ENCODE assay signal across 28 cellular contexts in the genomic region with DNA sequence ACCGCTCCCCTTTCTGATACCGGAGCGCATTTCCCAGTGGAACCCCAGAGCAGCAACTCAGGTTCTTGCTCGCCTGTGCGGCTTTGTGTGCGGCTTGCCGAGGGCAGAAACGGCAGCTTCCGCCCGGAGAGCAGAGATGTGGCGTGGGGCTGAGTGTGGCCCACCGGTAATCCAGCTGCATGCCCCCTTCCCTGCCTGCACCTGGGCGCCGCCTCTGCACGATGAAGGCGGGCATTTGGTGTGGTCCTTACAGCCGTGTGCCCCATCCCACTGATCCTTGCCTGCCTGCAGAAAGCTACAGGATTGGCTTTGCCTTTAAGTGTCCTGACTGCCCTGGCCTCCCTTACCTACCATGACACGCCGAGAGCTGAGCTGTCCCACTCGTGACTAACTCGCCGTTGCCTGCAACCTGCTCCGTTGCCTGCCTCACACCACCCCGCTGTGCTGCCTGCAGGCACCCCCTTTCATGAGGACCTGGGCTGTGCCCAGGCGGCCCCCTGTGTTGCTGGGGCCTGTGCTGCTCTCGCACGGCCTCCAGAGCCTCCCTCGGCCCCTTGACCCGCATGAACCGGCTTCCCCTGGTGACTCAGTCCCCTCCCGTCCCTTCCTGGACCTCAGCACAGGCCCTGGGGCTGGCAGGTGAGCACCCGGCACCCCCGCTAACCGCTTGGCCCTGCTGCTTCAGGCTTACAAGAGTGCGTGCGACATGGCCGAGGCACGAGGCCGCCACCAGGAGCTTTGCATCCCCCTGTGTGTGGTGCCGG.
"Had no signal": no experiment of that assay in that cellular context is flagged by ENCODE, and none has a peak within 500 bp of the region (broad histone marks: within the 10 kb centered on the region; RNA-seq: fewer than 3 reads in every experiment).

No MANE protein-coding gene starts in this region.

- H3K27ac Mint-ChIP-seq: activated CD8-positive, alpha-beta T cell treated with anti-CD3 and anti-CD28 coated beads for 36 hours; activated naive CD4-positive, alpha-beta T cell treated with anti-CD3 and anti-CD28 coated beads, Interleukin-2, amount 10 ng/mL, durations not matched to agents 7 days and 5 days; activated T-cell treated with anti-CD3 and anti-CD28 coated beads, Interleukin-2, amount 50 U/mL, for 72 hours; natural killer cell treated with Interleukin-12 subunit alpha and Interleukin-12 subunit beta and Interleukin-15 and Interleukin-18, amount 100 ng/mL, for 72 hours had no signal

- H3K36me3 ChIP-seq: breast epithelium had no signal

- H3K4me1 Mint-ChIP-seq: activated naive CD4-positive, alpha-beta T cell treated with anti-CD3 and anti-CD28 coated beads, Interleukin-2, amount 10 ng/mL, durations not matched to agents 7 days and 5 days; central memory CD8-positive, alpha-beta T cell had no signal

- H3K9me3 ChIP-seq: breast epithelium, gastrocnemius medialis, psoas muscle, sigmoid colon, suprapubic skin, tibial artery had no signal

- H3K36me3 Mint-ChIP-seq: natural killer cell treated with Interleukin-12 subunit alpha and Interleukin-12 subunit beta and Interleukin-15 and Interleukin-18, amount 100 ng/mL, for 72 hours had no signal

- H3K27me3 Mint-ChIP-seq: activated CD8-positive, alpha-beta T cell treated with anti-CD3 and anti-CD28 coated beads for 36 hours; activated naive CD4-positive, alpha-beta T cell treated with anti-CD3 and anti-CD28 coated beads, Interleukin-2, amount 10 ng/mL, durations not matched to agents 7 days and 5 days; central memory CD8-positive, alpha-beta T cell; natural killer cell treated with Interleukin-12 subunit alpha and Interleukin-12 subunit beta and Interleukin-15 and Interleukin-18, amount 100 ng/mL, for 72 hours had no signal

- H3K4me3 ChIP-seq: breast epithelium, gastrocnemius medialis, mucosa of descending colon, psoas muscle, sigmoid colon, suprapubic skin, tibial artery had no signal

- ATAC-seq: activated CD8-positive, alpha-beta T cell treated with anti-CD3 and anti-CD28 coated beads for 36 hours; activated T-cell treated with anti-CD3 and anti-CD28 coated beads, Interleukin-2, amount 50 U/mL, for 72 hours; gastrocnemius medialis; mucosa of descending colon; natural killer cell treated with Interleukin-12 subunit alpha and Interleukin-12 subunit beta and Interleukin-15 and Interleukin-18, amount 100 ng/mL, for 72 hours; psoas muscle had no signal

- H3K27ac ChIP-seq: breast epithelium, gastrocnemius medialis, psoas muscle, sigmoid colon, suprapubic skin, tibial artery had no signal

- DNase-seq: activated CD4-positive, alpha-beta T cell treated with anti-CD3 and anti-CD28 coated beads, Interleukin-2, amount 50 U/mL, for 1 hour; activated CD4-positive, CD25-positive, alpha-beta regulatory T cell treated with anti-CD3 and anti-CD28 coated beads, Interleukin-2, amount 50 U/mL, for 72 hours; activated CD8-positive, alpha-beta T cell treated with anti-CD3 and anti-CD28 coated beads for 36 hours; activated effector memory CD4-positive, alpha-beta T cell treated with anti-CD3 and anti-CD28 coated beads, Interleukin-2, amount 50 U/mL, for 16 hours; activated naive CD4-positive, alpha-beta T cell treated with anti-CD3 and anti-CD28 coated beads, Interleukin-2, amount 10 ng/mL, durations not matched to agents 7 days and 5 days; activated T-cell treated with anti-CD3 and anti-CD28 coated beads, Interleukin-2, amount 50 U/mL, for 72 hours; amniotic stem cell; effector CD8-positive, alpha-beta T cell; erythroblast; gastrocnemius medialis; glutamatergic neuron; islet precursor cell; left cardiac atrium; left ventricle myocardium superior; mucosa of descending colon; psoas muscle; sigmoid colon; small intestine; stimulated activated CD4-positive, alpha-beta T cell treated with anti-CD3 and anti-CD28 coated beads, Interleukin-1b, Interleukin-23, amount 100 ng/mL, for 48 hours; stimulated activated CD4-positive, alpha-beta T cell treated with anti-CD3 and anti-CD28 coated beads, Interleukin-4, amount 100 ng/mL, for 4 hours; stimulated activated CD8-positive, alpha-beta memory T cell treated with anti-CD3 and anti-CD28 coated beads, Interleukin-4, amount 100 ng/mL, for 48 hours; stimulated activated naive CD4-positive, alpha-beta T cell; T-helper 2 cell; tibial artery had no signal

- H3K9me3 Mint-ChIP-seq: activated CD8-positive, alpha-beta T cell treated with anti-CD3 and anti-CD28 coated beads for 36 hours; activated naive CD4-positive, alpha-beta T cell treated with anti-CD3 and anti-CD28 coated beads, Interleukin-2, amount 10 ng/mL, durations not matched to agents 7 days and 5 days; activated T-cell treated with anti-CD3 and anti-CD28 coated beads, Interleukin-2, amount 50 U/mL, for 72 hours; central memory CD8-positive, alpha-beta T cell; natural killer cell treated with Interleukin-12 subunit alpha and Interleukin-12 subunit beta and Interleukin-15 and Interleukin-18, amount 100 ng/mL, for 72 hours had no signal

- H3K4me3 Mint-ChIP-seq: activated CD8-positive, alpha-beta T cell treated with anti-CD3 and anti-CD28 coated beads for 36 hours; activated naive CD4-positive, alpha-beta T cell treated with anti-CD3 and anti-CD28 coated beads, Interleukin-2, amount 10 ng/mL, durations not matched to agents 7 days and 5 days; activated T-cell treated with anti-CD3 and anti-CD28 coated beads, Interleukin-2, amount 50 U/mL, for 72 hours; central memory CD8-positive, alpha-beta T cell; natural killer cell treated with Interleukin-12 subunit alpha and Interleukin-12 subunit beta and Interleukin-15 and Interleukin-18, amount 100 ng/mL, for 72 hours had no signal
